19 cellular contexts compared by ENCODE assay signal in the genomic region with DNA sequence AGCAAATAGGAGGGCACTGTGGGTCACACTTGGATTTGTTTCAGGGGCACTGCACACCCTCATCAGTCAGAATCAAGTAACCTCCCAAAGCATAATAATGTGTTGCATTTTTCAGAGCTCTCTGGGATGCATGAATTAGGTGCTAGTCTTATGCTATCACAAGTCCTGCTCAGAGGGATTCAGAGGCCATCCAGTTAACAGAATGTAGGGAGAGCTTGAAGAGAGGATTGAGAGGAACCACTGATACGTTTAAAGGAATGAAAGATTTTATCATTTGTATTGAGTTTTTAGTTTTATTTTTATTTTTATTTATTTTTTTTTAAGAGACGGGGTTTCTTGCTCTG. TPM values are rescaled to one million over a fixed set of nuclear protein-coding genes. Genes with fewer than 3 reads are reported as not detected.
DNase-seq lines count a peak whose midpoint lies in the region; ATAC-seq and TF ChIP-seq lines count a peak whose summit lies in the region.
"Had no signal": no experiment of that assay in that cellular context is flagged by ENCODE, and none has a peak within 500 bp of the region (broad histone marks: within the 10 kb centered on the region; RNA-seq: fewer than 3 reads in every experiment).

No MANE protein-coding gene starts in this region.

- no peaks in the 10 kb centered on the region for H3K9me2 ChIP-seq in GM23248 (ENCODE audit: insufficient read depth)

- H4K20me1 ChIP-seq in GM23248 (ENCODE audit: insufficient read depth) (no peaks in the 10 kb centered on the region), fibroblast of lung (ENCODE audit: control insufficient read depth, extremely low read depth, insufficient read depth, low read length) (no peaks in the 10 kb centered on the region), osteoblast (ENCODE audit: insufficient read depth, low read length) (peaks cover 14% of the 10 kb centered on the region)

- no peak overlapping the region for H2AFZ ChIP-seq in GM23248
- H2AFZ ChIP-seq in fibroblast of lung (ENCODE audit: low read length): no peak overlapping the region
- H2AFZ ChIP-seq in osteoblast (ENCODE audit: low read length): no peak overlapping the region

- DNase-seq in GM23248 (no peak), RWPE2 (ENCODE audit: low spot score) (no peak), fibroblast of lung (ENCODE audit: low read depth in 2 of 2) (no peak), osteoblast (ENCODE audit: insufficient read length, low spot score, missing footprints) (no peak), dermis blood vessel endothelial cell (no peak), dedifferentiated amniotic fluid mesenchymal stem cell (ENCODE audit: extremely low spot score) (no peak), DMS79 (lab: John Stamatoyannopoulos, UW) (no peak)
- DNase-seq: activated CD4-positive, alpha-beta T cell treated with anti-CD3 and anti-CD28 coated beads for 1 hour; amygdala; foreskin melanocyte; lower lobe of right lung; naive B cell; NCI-H187; NCI-H345; SHP77; tibial artery had no signal

- no peaks in the 10 kb centered on the region for H3K9me3 ChIP-seq in GM23248 (ENCODE audit: low read depth)
- no peaks in the 10 kb centered on the region for H3K9me3 ChIP-seq in RWPE2 (ENCODE audit: severe bottlenecking)
- H3K9me3 ChIP-seq in fibroblast of lung (ENCODE audit: control insufficient read depth, insufficient read depth, low read depth, low read length): no peaks in the 10 kb centered on the region
- no peaks in the 10 kb centered on the region for H3K9me3 ChIP-seq in osteoblast (ENCODE audit: low read depth, low read length)
- H3K9me3 ChIP-seq: lower lobe of right lung, tibial artery had no signal

- peaks cover 22% of the 10 kb centered on the region; the same call in 1 of the 2 replicates for H3F3A ChIP-seq in GM23248 (ENCODE audit: insufficient read depth)

- peak overlapping the region; percentile 68 for H3K27ac ChIP-seq in GM23248
- peak overlapping the region; percentile 52 for H3K27ac ChIP-seq in RWPE2 (ENCODE audit: poor library complexity, severe bottlenecking)
- H3K27ac ChIP-seq in fibroblast of lung (ENCODE audit: insufficient read depth, low read length): no peak overlapping the region
- peak overlapping the region; percentile 19 for H3K27ac ChIP-seq in osteoblast (ENCODE audit: low read depth, low read length)
- H3K27ac ChIP-seq: lower lobe of right lung, tibial artery had no signal

- ATAC-seq in RWPE2 (ENCODE audit: low read depth) (no peak), GM21528 (IDR thresholded peaks at IDR 0.05; ENCODE audit: low FRiP score, unreplicated experiment) (no peak)
- ATAC-seq: HCT116; lower lobe of right lung; stimulated activated memory B cell treated with anti-CD40 and anti-IgM and Interleukin-4, amounts not matched to agents 10 μg/mL and 1 μg/mL and 100 μg/mL, for 72 hours had no signal

- no peaks in the 10 kb centered on the region for H3K27me3 ChIP-seq in GM23248 (replicated peaks; ENCODE audit: insufficient read depth)
- no peaks in the 10 kb centered on the region for H3K27me3 ChIP-seq in RWPE2 (ENCODE audit: insufficient read depth, poor library complexity, severe bottlenecking)
- H3K27me3 ChIP-seq in fibroblast of lung (ENCODE audit: control insufficient read depth, insufficient read depth, low read length): no peaks in the 10 kb centered on the region
- no peaks in the 10 kb centered on the region for H3K27me3 ChIP-seq in osteoblast (ENCODE audit: insufficient read depth, low read length)
- H3K27me3 ChIP-seq: tibial artery had no signal

- no peaks in the 10 kb centered on the region for H3K36me3 ChIP-seq in GM23248 (ENCODE audit: low read depth)
- H3K36me3 ChIP-seq in RWPE2 (ENCODE audit: low read depth): no peaks in the 10 kb centered on the region
- no peaks in the 10 kb centered on the region for H3K36me3 ChIP-seq in fibroblast of lung (ENCODE audit: control insufficient read depth, insufficient read depth, low read length)
- H3K36me3 ChIP-seq in osteoblast (ENCODE audit: insufficient read depth, low read length): no peaks in the 10 kb centered on the region
- H3K36me3 ChIP-seq: lower lobe of right lung, tibial artery had no signal

- H3K4me3 ChIP-seq in GM23248 (no peak overlapping the region), RWPE2 (ENCODE audit: severe bottlenecking) (no peak overlapping the region), fibroblast of lung (replicated peaks in 1 of 4; ENCODE audit: control extremely low read depth in 1 of 4, insufficient read depth in 1 of 4, low read depth in 3 of 4, low read length in 4 of 4) (no peak overlapping the region), osteoblast (ENCODE audit: insufficient read depth, low read length) (no peak overlapping the region)
- H3K4me3 ChIP-seq: lower lobe of right lung, tibial artery had no signal

- H3K9ac ChIP-seq in GM23248: peak overlapping the region; percentile 8
- no peak overlapping the region for H3K9ac ChIP-seq in fibroblast of lung (ENCODE audit: insufficient read depth, low read length)

- H3K4me2 ChIP-seq in GM23248 (ENCODE audit: unreplicated experiment) (peak overlapping the region; percentile 66), fibroblast of lung (ENCODE audit: extremely low read depth, insufficient read depth, low read length) (peak overlapping the region; percentile 8), osteoblast (ENCODE audit: insufficient read depth, low read length) (peak overlapping the region; percentile 26)

- 95 to 97% methylated on average over 2 of the region's 2 CpGs for WGBS in GM23248 (ENCODE audit: low coverage in 1 of 2, low lambda C conversion rate in 2 of 2, missing lambda C conversion rate in 2 of 2), 2 experiments

- in situ Hi-C loops in GM23248 (cut with MboI): no loop called here

- no peak for TF ChIP-seq CTCF in RWPE2 (IDR thresholded peaks at IDR 0.05; ENCODE audit: poor library complexity, severe bottlenecking)
- TF ChIP-seq CTCF in fibroblast of lung (conservative IDR thresholded peaks at IDR 0.05 in 1 of 2, IDR thresholded peaks at IDR 0.05 in 1 of 2; ENCODE audit: low read depth in 1 of 2, low read length in 2 of 2): no peak
- TF ChIP-seq CTCF in osteoblast (IDR thresholded peaks at IDR 0.05; ENCODE audit: extremely low read depth, low read depth, low read length): no peak

- H3K79me2 ChIP-seq in GM23248 (ENCODE audit: insufficient read depth) (peaks cover 89% of the 10 kb centered on the region), fibroblast of lung (ENCODE audit: control insufficient read depth, insufficient read depth, low read length) (peaks cover 18% of the 10 kb centered on the region), osteoblast (ENCODE audit: insufficient read depth, low read length) (peaks cover 50% of the 10 kb centered on the region)

- H3K4me1 ChIP-seq in GM23248 (ENCODE audit: insufficient read depth) (peaks cover 19% of the 10 kb centered on the region), RWPE2 (ENCODE audit: insufficient read depth, poor library complexity, severe bottlenecking) (peaks cover 20% of the 10 kb centered on the region), fibroblast of lung (ENCODE audit: control insufficient read depth, extremely low read depth, insufficient read depth, low read length) (peaks cover 7% of the 10 kb centered on the region), osteoblast (ENCODE audit: insufficient read depth, low read length) (peaks cover 14% of the 10 kb centered on the region)

RNA-seq across cellular contexts. Expression of a gene that starts 44.6 kb away (rescaled TPM):
- total RNA-seq in GM23248 (2014; rRNA removed; shearing (Covaris generic)): 65.4 and 75.4 TPM in 2 replicates
- polyA plus RNA-seq in GM23248 (2016; fragmentation: Nextera tagmentation; extraction: Ambion mirVana): 48.4 and 50.1 TPM in 2 replicates
- 57.5 and 59.1 TPM in 2 replicates for total RNA-seq in fibroblast of lung
- 40.5 and 69.1 TPM in 2 replicates for polyA plus RNA-seq in fibroblast of lung
- polyA plus RNA-seq in fibroblast of lung (2012): 24.7 and 43.5 TPM in 2 replicates
- 18.5 and 20.5 TPM in 2 replicates for polyA minus RNA-seq in fibroblast of lung (ENCODE audit: low replicate concordance)
- total RNA-seq in osteoblast: 49.9 and 53.3 TPM in 2 replicates
- total RNA-seq in dermis blood vessel endothelial cell: 66.5 and 89.7 TPM in 2 replicates

Comparison
In these comparisons a context has a peak if more than half of its experiments do, and no peak if none do; other contexts are left out.
1. H3K4me2 ChIP-seq: peak in every context shown above with its lines; median percentile 66 in GM23248; 26 in osteoblast; 8 in fibroblast of lung.